Comparison of ENCODE assay signal across 35 cellular contexts in the genomic region with DNA sequence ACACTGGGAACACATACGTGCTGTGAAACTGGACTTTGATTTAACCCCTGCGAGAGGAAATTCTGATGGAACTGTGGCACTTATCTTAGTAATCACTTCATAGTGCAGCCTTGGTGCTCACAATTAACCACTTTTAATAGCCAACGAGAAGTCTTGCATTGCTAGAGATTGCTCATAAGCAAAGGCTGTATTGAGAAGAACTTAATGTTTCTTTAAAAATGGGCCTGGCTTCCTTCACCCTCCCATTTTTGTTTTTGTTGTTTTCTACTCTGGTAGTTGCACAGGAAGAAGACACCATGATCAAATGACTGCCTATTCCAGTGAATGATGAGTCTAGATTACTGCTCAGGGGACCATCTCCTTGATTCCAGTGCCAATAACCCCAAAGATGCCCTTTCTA.
"Had no signal": no experiment of that assay in that cellular context is flagged by ENCODE, and none has a peak within 500 bp of the region (broad histone marks: within the 10 kb centered on the region; RNA-seq: fewer than 3 reads in every experiment).

No MANE protein-coding gene starts in this region.

- H3K9me3 ChIP-seq: adrenal gland, body of pancreas, breast epithelium had no signal

- H3K4me1 Mint-ChIP-seq: activated T-helper 17 cell treated with anti-CD3 and anti-CD28 coated beads, Interleukin-2, amount 50 U/mL, for 72 hours had no signal

- H3K27ac ChIP-seq: adrenal gland, body of pancreas, brain microvascular endothelial cell, breast epithelium, VCaP had no signal

- H3K4me1 ChIP-seq: breast epithelium had no signal

- H3K27me3 ChIP-seq: body of pancreas had no signal

- H3K4me3 ChIP-seq: adrenal gland, body of pancreas, breast epithelium had no signal

- H3K27ac Mint-ChIP-seq: activated B cell treated with CpG ODN at 0.5 μM for 24 hours; activated CD4-positive, alpha-beta memory T cell treated with anti-CD3 and anti-CD28 coated beads for 36 hours; activated CD4-positive, alpha-beta T cell treated with anti-CD3 and anti-CD28 coated beads, Interleukin-2, amount 10 ng/mL, durations not matched to agents 24 days and 14 days; activated CD8-positive, alpha-beta T cell treated with anti-CD3 and anti-CD28 coated beads for 36 hours; activated naive CD4-positive, alpha-beta T cell treated with anti-CD3 and anti-CD28 coated beads for 36 hours; activated naive CD4-positive, alpha-beta T cell treated with anti-CD3 and anti-CD28 coated beads, Interleukin-2, amount 50 U/mL, for 72 hours; activated naive CD8-positive, alpha-beta T cell treated with anti-CD3 and anti-CD28 coated beads for 36 hours; activated T-cell treated with anti-CD3 and anti-CD28 coated beads, Interleukin-2, amount 50 U/mL, for 72 hours; activated T-helper 1 cell treated with anti-CD3 and anti-CD28 coated beads, Interleukin-12 subunit alpha, Interleukin-12 subunit beta, Interleukin-2, Interleukin-4 antibody, amounts not matched to agents 30 ng/mL and 10 ng/mL and 1 ng/mL, durations not matched to agents 14 hours and 24 hours and 36 hours; activated T-helper 17 cell treated with anti-CD3 and anti-CD28 coated beads, Interleukin-2, amount 50 U/mL, for 72 hours; T-helper 1 cell treated with Interleukin-12 subunit alpha and Interleukin-12 subunit beta and Interleukin-4 antibody, amounts not matched to agents 30 μg/mL and 1 μg/mL, for 36 hours; T-helper 2 cell treated with Interferon-gamma antibody and Interleukin-4, amounts not matched to agents 5 μg/mL and 100 μg/mL, for 36 hours had no signal

- H3K36me3 Mint-ChIP-seq: activated CD4-positive, alpha-beta memory T cell treated with anti-CD3 and anti-CD28 coated beads for 36 hours; activated naive CD8-positive, alpha-beta T cell treated with anti-CD3 and anti-CD28 coated beads for 36 hours had no signal

- H3K9me3 Mint-ChIP-seq: activated B cell treated with CpG ODN at 0.5 μM for 24 hours; activated CD4-positive, alpha-beta memory T cell treated with anti-CD3 and anti-CD28 coated beads for 36 hours; activated CD4-positive, alpha-beta T cell treated with anti-CD3 and anti-CD28 coated beads, Interleukin-2, amount 10 ng/mL, durations not matched to agents 24 days and 14 days; activated CD8-positive, alpha-beta T cell treated with anti-CD3 and anti-CD28 coated beads for 36 hours; activated naive CD4-positive, alpha-beta T cell treated with anti-CD3 and anti-CD28 coated beads for 36 hours; activated naive CD4-positive, alpha-beta T cell treated with anti-CD3 and anti-CD28 coated beads, Interleukin-2, amount 50 U/mL, for 72 hours; activated naive CD8-positive, alpha-beta T cell treated with anti-CD3 and anti-CD28 coated beads for 36 hours; activated T-cell treated with anti-CD3 and anti-CD28 coated beads, Interleukin-2, amount 50 U/mL, for 4 hours; activated T-cell treated with anti-CD3 and anti-CD28 coated beads, Interleukin-2, amount 50 U/mL, for 72 hours; activated T-helper 1 cell treated with anti-CD3 and anti-CD28 coated beads, Interleukin-12 subunit alpha, Interleukin-12 subunit beta, Interleukin-2, Interleukin-4 antibody, amounts not matched to agents 30 ng/mL and 10 ng/mL and 1 ng/mL, durations not matched to agents 14 hours and 24 hours and 36 hours; activated T-helper 17 cell treated with anti-CD3 and anti-CD28 coated beads, Interleukin-2, amount 50 U/mL, for 72 hours; T-helper 1 cell treated with Interleukin-12 subunit alpha and Interleukin-12 subunit beta and Interleukin-4 antibody, amounts not matched to agents 30 μg/mL and 1 μg/mL, for 36 hours; T-helper 2 cell treated with Interferon-gamma antibody and Interleukin-4, amounts not matched to agents 5 μg/mL and 100 μg/mL, for 36 hours had no signal

- H3K4me3 Mint-ChIP-seq: activated B cell treated with CpG ODN at 0.5 μM for 24 hours; activated CD4-positive, alpha-beta memory T cell treated with anti-CD3 and anti-CD28 coated beads for 36 hours; activated CD4-positive, alpha-beta T cell treated with anti-CD3 and anti-CD28 coated beads, Interleukin-2, amount 10 ng/mL, durations not matched to agents 24 days and 14 days; activated CD8-positive, alpha-beta T cell treated with anti-CD3 and anti-CD28 coated beads for 36 hours; activated naive CD4-positive, alpha-beta T cell treated with anti-CD3 and anti-CD28 coated beads for 36 hours; activated naive CD8-positive, alpha-beta T cell treated with anti-CD3 and anti-CD28 coated beads for 36 hours; activated T-cell treated with anti-CD3 and anti-CD28 coated beads, Interleukin-2, amount 50 U/mL, for 4 hours; activated T-cell treated with anti-CD3 and anti-CD28 coated beads, Interleukin-2, amount 50 U/mL, for 72 hours; activated T-helper 1 cell treated with anti-CD3 and anti-CD28 coated beads, Interleukin-12 subunit alpha, Interleukin-12 subunit beta, Interleukin-2, Interleukin-4 antibody, amounts not matched to agents 30 ng/mL and 10 ng/mL and 1 ng/mL, durations not matched to agents 14 hours and 24 hours and 36 hours; activated T-helper 17 cell treated with anti-CD3 and anti-CD28 coated beads, Interleukin-2, amount 50 U/mL, for 72 hours; T-helper 1 cell treated with Interleukin-12 subunit alpha and Interleukin-12 subunit beta and Interleukin-4 antibody, amounts not matched to agents 30 μg/mL and 1 μg/mL, for 36 hours; T-helper 2 cell treated with Interferon-gamma antibody and Interleukin-4, amounts not matched to agents 5 μg/mL and 100 μg/mL, for 36 hours had no signal

- H3K36me3 ChIP-seq: adrenal gland, brain microvascular endothelial cell, breast epithelium had no signal

- FAIRE-seq: TTC549 had no signal

- DNase-seq: activated B cell treated with CpG ODN at 0.5 μM for 24 hours; activated CD4-positive, alpha-beta memory T cell treated with anti-CD3 and anti-CD28 coated beads for 36 hours; activated CD4-positive, alpha-beta T cell treated with anti-CD3 and anti-CD28 coated beads for 4 hours; activated CD4-positive, alpha-beta T cell treated with anti-CD3 and anti-CD28 coated beads, Interleukin-2, amount 10 ng/mL, durations not matched to agents 24 days and 14 days; activated CD4-positive, alpha-beta T cell treated with anti-CD3 and anti-CD28 coated beads, Interleukin-2, amount 50 U/mL, for 1 hour; activated CD4-positive, alpha-beta T cell treated with anti-CD3 and anti-CD28 coated beads, Interleukin-2, amount 50 U/mL, for 4 hours; activated CD4-positive, CD25-positive, alpha-beta regulatory T cell treated with anti-CD3 and anti-CD28 coated beads, Interleukin-2, amount 50 U/mL, for 72 hours; activated CD8-positive, alpha-beta memory T cell treated with anti-CD3 and anti-CD28 coated beads, Interleukin-2, amount 50 U/mL, for 4 hours; activated CD8-positive, alpha-beta T cell treated with anti-CD3 and anti-CD28 coated beads for 36 hours; activated effector memory CD4-positive, alpha-beta T cell treated with anti-CD3 and anti-CD28 coated beads, Interleukin-2, amount 50 U/mL, for 16 hours; activated gamma-delta T cell treated with Interleukin-2 at 50 U/mL for 16 hours; activated naive CD4-positive, alpha-beta T cell; activated naive CD4-positive, alpha-beta T cell treated with anti-CD3 and anti-CD28 coated beads for 36 hours; activated naive CD4-positive, alpha-beta T cell treated with anti-CD3 and anti-CD28 coated beads, Interleukin-2, amount 50 U/mL, for 16 hours; activated naive CD8-positive, alpha-beta T cell treated with anti-CD3 and anti-CD28 coated beads for 36 hours; activated T-cell treated with anti-CD3 and anti-CD28 coated beads for 4 hours; activated T-cell treated with anti-CD3 and anti-CD28 coated beads, Interleukin-2, amount 50 U/mL, for 1 hour; activated T-cell treated with anti-CD3 and anti-CD28 coated beads, Interleukin-2, amount 50 U/mL, for 4 hours; activated T-cell treated with anti-CD3 and anti-CD28 coated beads, Interleukin-2, amount 50 U/mL, for 72 hours; adrenal gland; amniotic stem cell; aorta; body of pancreas; brain microvascular endothelial cell; central memory CD4-positive, alpha-beta T cell; T-helper 2 cell; T-helper 9 cell had no signal

- ATAC-seq: activated CD8-positive, alpha-beta T cell treated with anti-CD3 and anti-CD28 coated beads for 36 hours; activated naive CD4-positive, alpha-beta T cell treated with anti-CD3 and anti-CD28 coated beads, Interleukin-2, amount 50 U/mL, for 72 hours; activated T-cell treated with anti-CD3 and anti-CD28 coated beads, Interleukin-2, amount 50 U/mL, for 4 hours; activated T-cell treated with anti-CD3 and anti-CD28 coated beads, Interleukin-2, amount 50 U/mL, for 72 hours; activated T-helper 17 cell treated with anti-CD3 and anti-CD28 coated beads, Interleukin-2, amount 50 U/mL, for 72 hours; body of pancreas had no signal
